Comparison of ENCODE assay signal across 29 cellular contexts in the genomic region with DNA sequence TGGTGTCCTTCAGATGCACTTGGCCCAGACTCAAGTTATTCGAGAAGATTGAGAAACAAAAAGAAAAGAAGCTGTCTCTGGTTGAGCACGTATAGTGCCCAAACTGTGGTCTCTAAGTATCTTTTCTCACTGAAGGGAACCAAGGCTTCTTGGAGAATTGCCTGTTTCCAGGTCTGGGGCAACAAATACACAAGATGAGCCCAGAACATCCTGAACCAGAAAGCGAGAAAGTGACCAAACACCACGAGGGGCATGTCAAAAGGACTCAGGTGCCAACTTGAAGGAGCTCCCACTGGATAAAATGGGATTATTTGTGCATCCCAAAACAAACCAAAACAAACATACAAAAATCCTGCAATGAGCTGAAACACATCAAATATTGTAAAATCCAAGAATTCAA. TPM values are rescaled to one million over a fixed set of nuclear protein-coding genes. Genes with fewer than 3 reads are reported as not detected.
DNase-seq lines count a peak whose midpoint lies in the region; ATAC-seq and TF ChIP-seq lines count a peak whose summit lies in the region.
"Had no signal": no experiment of that assay in that cellular context is flagged by ENCODE, and none has a peak within 500 bp of the region (broad histone marks: within the 10 kb centered on the region; RNA-seq: fewer than 3 reads in every experiment).

No MANE protein-coding gene starts in this region.

- H3K27ac ChIP-seq in heart right ventricle (peak overlapping the region in 8 of 10 donors; percentile 87 to 98 (median 90)), esophagus muscularis mucosa (replicated peaks in 1 of 4) (peak overlapping the region; percentile 88 to 92 (median 90)), stomach (peak overlapping the region in 4 of 5 donors; percentile 89 to 93 (median 92)), urinary bladder (ENCODE audit: low read depth) (peak overlapping the region; percentile 12)

- TF ChIP-seq CTCF in heart right ventricle (IDR thresholded peaks at IDR 0.05) (no peak), esophagus muscularis mucosa (IDR thresholded peaks at IDR 0.05) (no peak), stomach (IDR thresholded peaks at IDR 0.05) (no peak)

- TF ChIP-seq EP300 in esophagus muscularis mucosa (IDR thresholded peaks at IDR 0.05) = no peak
- no peak for TF ChIP-seq EP300 in stomach (IDR thresholded peaks at IDR 0.05)

- H3K9me3 ChIP-seq in heart right ventricle = peaks cover 0 to 5% (median 0%) of the 10 kb centered on the region in 11 donors
- no peaks in the 10 kb centered on the region for H3K9me3 ChIP-seq in esophagus muscularis mucosa
- H3K9me3 ChIP-seq in stomach = no peaks in the 10 kb centered on the region
- H3K9me3 ChIP-seq: body of pancreas, SK-N-SH had no signal

- H3K36me3 ChIP-seq in heart right ventricle (no peaks in the 10 kb centered on the region), esophagus muscularis mucosa (no peaks in the 10 kb centered on the region), stomach (no peaks in the 10 kb centered on the region), urinary bladder (ENCODE audit: insufficient read depth) (no peaks in the 10 kb centered on the region)
- H3K36me3 ChIP-seq: MG63 had no signal

- H3K4me1 ChIP-seq in heart right ventricle (peaks cover 41 to 78% (median 53%) of the 10 kb centered on the region in 9 donors), esophagus muscularis mucosa (peaks cover 68 to 82% (median 79%) of the 10 kb centered on the region in 4 donors), stomach (peaks cover 34 to 70% (median 59%) of the 10 kb centered on the region in 4 donors), urinary bladder (ENCODE audit: insufficient read depth) (peaks cover 5% of the 10 kb centered on the region)

- 84 to 85% methylated on average over 4 of the region's 4 CpGs for WGBS in heart right ventricle, 2 donors
- WGBS in esophagus muscularis mucosa = 88% methylated on average over 4 of the region's 4 CpGs
- 83 to 91% (median 90%) methylated on average over 4 of the region's 4 CpGs for WGBS in stomach, 5 donors
- WGBS in urinary bladder = 88% methylated on average over 4 of the region's 4 CpGs

- DNase-seq in heart right ventricle = no peak
- no peak for DNase-seq in left ventricle myocardium superior
- no peak for DNase-seq in esophagus muscularis mucosa (ENCODE audit: extremely low spot score)
- DNase-seq in stomach = no peak
- no peak for DNase-seq in GM19240 (ENCODE audit: insufficient read length, low spot score)
- DNase-seq in NCI-H1436 treated with DMSO at 0.1 percent for 48 hours (lab: John Stamatoyannopoulos, UW) = no peak
- DNase-seq in SIG-M5 treated with dmso at 0.1 percent for 504 hours (lab: John Stamatoyannopoulos, UW; ENCODE audit: unreplicated experiment) = no peak
- DNase-seq: activated CD8-positive, alpha-beta T cell treated with anti-CD3 and anti-CD28 coated beads, Interleukin-2, amount 10 ng/mL, durations not matched to agents 7 days and 5 days; activated naive CD8-positive, alpha-beta T cell treated with anti-CD3 and anti-CD28 coated beads, Interleukin-2, amount 10 ng/mL, durations not matched to agents 7 days and 5 days; activated T-cell treated with anti-CD3 and anti-CD28 coated beads for 4 hours; body of pancreas; DMS153; effector memory CD4-positive, alpha-beta T cell; erythroblast; foreskin fibroblast; GM23248; hippocampal formation; KBM-7; MG63; naive B cell; NCI-H1417 treated with DMSO at 0.1 percent for 48 hours; SK-N-SH; small intestine; stimulated activated CD4-positive, alpha-beta T cell treated with anti-CD3 and anti-CD28 coated beads, Interleukin-2, amount 100 ng/mL, for 24 hours had no signal

- TF ChIP-seq POLR2A in esophagus muscularis mucosa (IDR thresholded peaks at IDR 0.05; ENCODE audit: low read depth) = no peak
- TF ChIP-seq POLR2A in stomach (IDR thresholded peaks at IDR 0.05) = no peak

- H3K27me3 ChIP-seq in heart right ventricle (no peaks in the 10 kb centered on the region), esophagus muscularis mucosa (no peaks in the 10 kb centered on the region), stomach (no peaks in the 10 kb centered on the region)
- H3K27me3 ChIP-seq: body of pancreas, MG63 had no signal

- H3K4me3 ChIP-seq in heart right ventricle (no peak overlapping the region), esophagus muscularis mucosa (no peak overlapping the region), stomach (no peak overlapping the region), urinary bladder (ENCODE audit: low read depth, low read length) (no peak overlapping the region)
- H3K4me3 ChIP-seq: body of pancreas, GM23248, MG63 had no signal

- intact Hi-C loops in heart right ventricle (cut with DNase I) = loop anchor here in 1 of 10 donors (10.0 kb wide), 1 partner anchor 335 kb away; no protein-coding TSS in a partner anchor
- intact Hi-C loops in left ventricle myocardium superior (cut with micrococcal nuclease) = no loop called here
- intact Hi-C loops in esophagus muscularis mucosa (cut with DNase I) = no loop called here
- intact Hi-C loops in stomach (cut with DNase I; ENCODE audit: low total_unique reads) = no loop called here

- no peak for ATAC-seq in heart right ventricle
- no peak for ATAC-seq in left ventricle myocardium superior
- ATAC-seq: activated CD8-positive, alpha-beta T cell treated with anti-CD3 and anti-CD28 coated beads, Interleukin-2, amount 10 ng/mL, durations not matched to agents 7 days and 5 days; body of pancreas had no signal

RNA-seq across cellular contexts. Expression of a gene that starts 13.6 kb away (rescaled TPM):
- total RNA-seq in heart right ventricle = 10 to 100 TPM in 9 of 10 donors, 1 to 10 TPM in 1; 8.7 to 33.4 (median 15.2) TPM
- 10 to 100 TPM; 35.2 to 45.9 TPM for polyA plus RNA-seq in heart right ventricle
- total RNA-seq in left ventricle myocardium superior = 29.6 TPM
- total RNA-seq in esophagus muscularis mucosa = 100 to 1,000 TPM in 1 of 4 donors, 10 to 100 TPM in 3; 41.1 to 124 (median 62.5) TPM
- 10 to 100 TPM in 2 of 5 donors, 1 to 10 TPM in 3; 2.3 to 23.2 (median 9.7) TPM for total RNA-seq in stomach
- 10 to 100 TPM; 11.3 to 20.0 (median 15.3) TPM for polyA plus RNA-seq in stomach
- total RNA-seq in urinary bladder = 18.3 TPM
- polyA plus RNA-seq in urinary bladder = 49.2 TPM
- total RNA-seq: activated naive CD8-positive, alpha-beta T cell treated with anti-CD3 and anti-CD28 coated beads, Interleukin-2, amount 10 ng/mL, durations not matched to agents 7 days and 5 days had no signal

RNA-seq across cellular contexts. Expression of a gene that starts 46.0 kb away (rescaled TPM):
- 10 to 100 TPM in 1 of 10 donors, 1 to 10 TPM in 5, under 1 TPM in 4; 0.17 to 43.2 (median 1.2) TPM for total RNA-seq in heart right ventricle
- 1 to 10 TPM; 1.2 to 3.1 TPM for polyA plus RNA-seq in heart right ventricle
- 2.3 TPM for total RNA-seq in left ventricle myocardium superior
- total RNA-seq in esophagus muscularis mucosa = 1 to 10 TPM in 3 of 4 donors, under 1 TPM in 1; 0.84 to 3.5 (median 2.0) TPM
- 1 to 10 TPM in 1 of 5 donors, under 1 TPM in 1, not detected in 3; 0.72 to 5.8 TPM for total RNA-seq in stomach
- 1 to 10 TPM; 1.1 to 2.4 (median 1.7) TPM for polyA plus RNA-seq in stomach
- total RNA-seq in urinary bladder = not detected
- 1.8 TPM for polyA plus RNA-seq in urinary bladder
- total RNA-seq: GM23248, HT1080, NCI-H460, pulmonary artery endothelial cell had no signal
- polyA plus RNA-seq: BJ, GM23248, SK-N-SH had no signal

Comparison
In these comparisons a context has a peak if more than half of its experiments do, and no peak if none do; other contexts are left out.
1. H3K27ac ChIP-seq: peak in every context shown above with its lines; median percentile 92 in stomach; 90 in heart right ventricle; 90 in esophagus muscularis mucosa; 12 in urinary bladder.